Comparison of ENCODE assay signal across 16 cellular contexts in genomic region chr4:147311956-147312355, GRCh38.
DNase-seq lines count a peak whose midpoint lies in the region; ATAC-seq and TF ChIP-seq lines count a peak whose summit lies in the region.
"Had no signal": no experiment of that assay in that cellular context is flagged by ENCODE, and none has a peak within 500 bp of the region (broad histone marks: within the 10 kb centered on the region; RNA-seq: fewer than 3 reads in every experiment).

No MANE protein-coding gene starts in this region.

- H3K9me3 ChIP-seq in HEK293 (ENCODE audit: control insufficient read depth, insufficient read depth, low read depth, low read length) (no peaks in the 10 kb centered on the region), adipocyte (ENCODE audit: control insufficient read depth, low read length) (no peaks in the 10 kb centered on the region), lower lobe of right lung (no peaks in the 10 kb centered on the region), thyroid gland (no peaks in the 10 kb centered on the region), right atrium auricular region (no peaks in the 10 kb centered on the region)
- H3K9me3 ChIP-seq: MG63 had no signal

- TF ChIP-seq POLR2A in thyroid gland (IDR thresholded peaks at IDR 0.05): no peak

- ATAC-seq in lower lobe of right lung: no peak
- ATAC-seq: HepG2 had no signal

- peak overlapping the region; percentile 27 for H3K9ac ChIP-seq in adipocyte (ENCODE audit: low read length)
- H3K9ac ChIP-seq: KMS-11 had no signal

- WGBS in thyroid gland, 2 donors: 84 to 89% methylated on average over 2 of the region's 2 CpGs

- H3K27me3 ChIP-seq in adipocyte (replicated peaks; ENCODE audit: control insufficient read depth, insufficient read depth, low read length): no peaks in the 10 kb centered on the region
- no peaks in the 10 kb centered on the region for H3K27me3 ChIP-seq in lower lobe of right lung (ENCODE audit: low read depth)
- H3K27me3 ChIP-seq in thyroid gland: no peaks in the 10 kb centered on the region
- no peaks in the 10 kb centered on the region for H3K27me3 ChIP-seq in right atrium auricular region
- H3K27me3 ChIP-seq: MG63 had no signal

- H3K36me3 ChIP-seq in HEK293 (ENCODE audit: control insufficient read depth in 2 of 2, insufficient read depth in 1 of 2, low read length in 2 of 2): no peaks in the 10 kb centered on the region
- H3K36me3 ChIP-seq in adipocyte (ENCODE audit: control insufficient read depth, insufficient read depth, low read length, severe bottlenecking): no peaks in the 10 kb centered on the region
- H3K36me3 ChIP-seq in lower lobe of right lung: no peaks in the 10 kb centered on the region
- H3K36me3 ChIP-seq in thyroid gland: no peaks in the 10 kb centered on the region
- no peaks in the 10 kb centered on the region for H3K36me3 ChIP-seq in right atrium auricular region
- H3K36me3 ChIP-seq: MG63 had no signal

- DNase-seq in adipocyte (ENCODE audit: low read depth) (no peak), lower lobe of right lung (no peak), thyroid gland (no peak), right atrium auricular region (ENCODE audit: low spot score) (no peak), SIG-M5 (lab: John Stamatoyannopoulos, UW) (no peak)
- no peak for DNase-seq in central memory CD4-positive, alpha-beta T cell
- DNase-seq: DMS 273 treated with DMSO at 0.1 percent for 48 hours, MG63, NCI-H1092 treated with DMSO at 0.1 percent for 48 hours, NCI-H1694, NCI-H2227 treated with DMSO at 0.1 percent for 48 hours, NCI-H524 had no signal

- H3K4me3 ChIP-seq in HEK293 (ENCODE audit: low read depth, low read length) (no peak overlapping the region), adipocyte (ENCODE audit: low read length) (peak overlapping the region; percentile 43), lower lobe of right lung (no peak overlapping the region), thyroid gland (replicated peaks in 1 of 3) (no peak overlapping the region), right atrium auricular region (no peak overlapping the region)
- H3K4me3 ChIP-seq: MG63 had no signal

- intact Hi-C loops in lower lobe of right lung (cut with DNase I) (no loop called here), thyroid gland (cut with DNase I) (no loop called here)

- H3K27ac ChIP-seq in HEK293 (ENCODE audit: extremely low read depth, low read depth, low read length): no peak overlapping the region
- peak overlapping the region; percentile 79 for H3K27ac ChIP-seq in lower lobe of right lung
- peak overlapping the region; percentile 66 to 90 (median 84) for H3K27ac ChIP-seq in thyroid gland
- H3K27ac ChIP-seq in right atrium auricular region: no peak overlapping the region
- H3K27ac ChIP-seq: C4-2B, KMS-11 had no signal

- peaks cover 4% of the 10 kb centered on the region; the same call in 1 of the 2 replicates for H3K4me1 ChIP-seq in HEK293 (ENCODE audit: control insufficient read depth, insufficient read depth, low read length)
- peaks cover 34% of the 10 kb centered on the region for H3K4me1 ChIP-seq in adipocyte (ENCODE audit: control insufficient read depth, insufficient read depth, low read length)
- H3K4me1 ChIP-seq in lower lobe of right lung: no peaks in the 10 kb centered on the region
- peaks cover 22 to 24% of the 10 kb centered on the region in 2 donors for H3K4me1 ChIP-seq in thyroid gland
- H3K4me1 ChIP-seq in right atrium auricular region: no peaks in the 10 kb centered on the region

- POLR2A ChIA-PET in HEK293 (lab: Yijun Ruan, JAX): no interaction called here

- CTCF ChIA-PET in HEK293 (lab: Yijun Ruan, JAX): no interaction called here

- no peak for TF ChIP-seq CTCF in HEK293 (tag by site-specific recombination; IDR thresholded peaks at IDR 0.05)
- TF ChIP-seq CTCF in lower lobe of right lung (IDR thresholded peaks at IDR 0.05): no peak
- no peak for TF ChIP-seq CTCF in thyroid gland (IDR thresholded peaks at IDR 0.05)
- no peak for TF ChIP-seq CTCF in right atrium auricular region (IDR thresholded peaks at IDR 0.05)

TF ChIP-seq in HEK293, 187 proteins besides CTCF, POLR2A, EP300 and RAD21:
- TF ChIP-seq ZNF292 (tag by site-specific recombination; IDR thresholded peaks at IDR 0.05; ENCODE audit: borderline replicate concordance, low read depth) (no peak), ZNF335 (tag by site-specific recombination; conservative IDR thresholded peaks at IDR 0.05) (peak; percentile 12; the same call in 1 of the 2 replicates), ZNF785 (tag by site-specific recombination; IDR thresholded peaks at IDR 0.05) (no peak), YY2 (tag by site-specific recombination; IDR thresholded peaks at IDR 0.05) (no peak)

Comparison
In these comparisons a context has a peak if more than half of its experiments do, and no peak if none do; other contexts are left out.
1. H3K27ac ChIP-seq: peak in lower lobe of right lung (single experiment) and thyroid gland (3 of 3); none in HEK293 (single experiment) and right atrium auricular region (0 of 2).